8 cellular contexts compared by ENCODE assay signal in the genomic region with DNA sequence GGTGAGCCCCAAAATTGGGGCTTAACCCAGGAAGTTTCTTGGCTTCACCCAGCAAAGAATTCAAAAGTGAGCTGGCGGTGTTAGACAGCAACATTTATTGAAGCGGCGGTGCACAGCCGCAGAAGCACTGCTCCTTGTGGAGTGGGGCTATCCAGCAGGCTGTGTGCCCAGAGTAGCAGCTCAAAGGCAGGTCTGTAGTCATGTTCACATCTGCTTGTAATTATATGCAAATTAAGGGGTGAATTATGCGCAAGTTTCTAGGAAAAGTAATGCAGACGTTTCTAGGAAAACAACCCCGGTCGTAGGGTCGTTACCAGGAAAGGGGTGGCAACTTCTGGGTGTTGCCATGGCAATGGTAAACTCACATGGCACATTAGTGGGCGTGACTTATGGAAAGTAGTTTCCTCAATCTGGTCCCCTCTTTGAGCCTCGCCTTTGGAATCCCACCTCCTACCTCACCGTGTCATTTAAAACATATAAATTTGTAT. TPM values are rescaled to one million over a fixed set of nuclear protein-coding genes. Genes with fewer than 3 reads are reported as not detected.
DNase-seq lines count a peak whose midpoint lies in the region; ATAC-seq and TF ChIP-seq lines count a peak whose summit lies in the region.

No MANE protein-coding gene starts in this region.

- no peaks in the 10 kb centered on the region for H3K36me3 Mint-ChIP-seq in activated T-helper 17 cell treated with anti-CD3 and anti-CD28 coated beads, Interleukin-2, amount 50 U/mL, for 72 hours (ENCODE audit: low read depth)

- H3K4me2 ChIP-seq in PC-9 (peak overlapping the region; percentile 99), osteoblast (ENCODE audit: insufficient read depth, low read length) (peak overlapping the region; percentile 76)

- in situ Hi-C loops in HAP-1 (cut with MboI; ENCODE audit: low sequenced_read_pairs), result no loop called here

- H3K4me3 ChIP-seq in AG10803 (ENCODE audit: low read length) (peak overlapping the region; percentile 38), HAP-1 (no peak overlapping the region), PC-9 (peak overlapping the region; percentile 66), foreskin fibroblast (ENCODE audit: low read depth in 1 of 2, low read length in 2 of 2) (peak overlapping the region; percentile 34 to 40), osteoblast (ENCODE audit: insufficient read depth, low read length) (peak overlapping the region; percentile 59), thoracic aorta (peak overlapping the region; percentile 58)

- peak; percentile 11; the same call in 1 of the 2 replicates for TF ChIP-seq CTCF in AG10803 (conservative IDR thresholded peaks at IDR 0.05; ENCODE audit: low read length)
- TF ChIP-seq CTCF in PC-9 (conservative IDR thresholded peaks at IDR 0.05), result no peak
- peak; percentile 2 for TF ChIP-seq CTCF in foreskin fibroblast (IDR thresholded peaks at IDR 0.05; ENCODE audit: low read depth, low read length)
- no peak for TF ChIP-seq CTCF in osteoblast (IDR thresholded peaks at IDR 0.05; ENCODE audit: extremely low read depth, low read depth, low read length)
- TF ChIP-seq CTCF in thoracic aorta (IDR thresholded peaks at IDR 0.05), result no peak

- H3K79me2 ChIP-seq in PC-9 (ENCODE audit: low read depth) (no peaks in the 10 kb centered on the region), osteoblast (ENCODE audit: insufficient read depth, low read length) (no peaks in the 10 kb centered on the region)

- peak; percentile 92 for DNase-seq in AG10803 (ENCODE audit: low read depth)
- DNase-seq in HAP-1 (ENCODE audit: low spot score in 2 of 2), result peak; percentile 76 to 84
- DNase-seq in PC-9, result peak; percentile 85 to 93
- DNase-seq in foreskin fibroblast, result peak; percentile 84 to 92
- peak; percentile 77 for DNase-seq in osteoblast (ENCODE audit: insufficient read length, low spot score, missing footprints)
- no peak for DNase-seq in thoracic aorta (ENCODE audit: low spot score)
- no peak for DNase-seq in mesenteric fat pad (ENCODE audit: low spot score)

- no TSS peak for BruUV-seq in PC-9 (replicated peaks; lab: Mats Ljungman, UMichigan)

- no peaks in the 10 kb centered on the region for H3K36me3 ChIP-seq in HAP-1 (replicated peaks)
- no peaks in the 10 kb centered on the region for H3K36me3 ChIP-seq in PC-9 (ENCODE audit: low read depth)
- no peaks in the 10 kb centered on the region for H3K36me3 ChIP-seq in osteoblast (ENCODE audit: insufficient read depth, low read length)
- no peaks in the 10 kb centered on the region for H3K36me3 ChIP-seq in thoracic aorta

- no peaks in the 10 kb centered on the region for H3K4me1 Mint-ChIP-seq in activated T-helper 17 cell treated with anti-CD3 and anti-CD28 coated beads, Interleukin-2, amount 50 U/mL, for 72 hours

- H3K9me3 ChIP-seq in HAP-1 (no peaks in the 10 kb centered on the region), PC-9 (ENCODE audit: insufficient read depth, low read depth) (no peaks in the 10 kb centered on the region), osteoblast (ENCODE audit: low read depth, low read length) (no peaks in the 10 kb centered on the region), thoracic aorta (no peaks in the 10 kb centered on the region)

- H2AFZ ChIP-seq in PC-9, result peak overlapping the region; percentile 83
- H2AFZ ChIP-seq in osteoblast (ENCODE audit: low read length), result peak overlapping the region; percentile 38

- peak overlapping the region; percentile 80 for H3K4me3 Mint-ChIP-seq in activated T-helper 17 cell treated with anti-CD3 and anti-CD28 coated beads, Interleukin-2, amount 50 U/mL, for 72 hours

- H3K9me3 Mint-ChIP-seq in activated T-helper 17 cell treated with anti-CD3 and anti-CD28 coated beads, Interleukin-2, amount 50 U/mL, for 72 hours, result no peaks in the 10 kb centered on the region

- H3K27me3 ChIP-seq in HAP-1 (ENCODE audit: low read depth) (no peaks in the 10 kb centered on the region), PC-9 (ENCODE audit: insufficient read depth, low read depth) (no peaks in the 10 kb centered on the region), osteoblast (ENCODE audit: insufficient read depth, low read length) (no peaks in the 10 kb centered on the region), thoracic aorta (replicated peaks; ENCODE audit: insufficient read depth) (no peaks in the 10 kb centered on the region)

- intact Hi-C loops in PC-9 (cut with micrococcal nuclease; ENCODE audit: unreplicated experiment), result loop anchor here (1.0 kb wide), 1 partner anchor 13 kb away; no protein-coding TSS in a partner anchor

- H3F3A ChIP-seq in PC-9 (ENCODE audit: insufficient read depth, low read depth), result peaks cover 23% of the 10 kb centered on the region; the same call in 1 of the 2 replicates

- CTCF ChIA-PET in PC-9 (lab: Charles Lee), result no interaction called here

- H4K20me1 ChIP-seq in PC-9 (ENCODE audit: insufficient read depth) (no peaks in the 10 kb centered on the region), osteoblast (ENCODE audit: insufficient read depth, low read length) (no peaks in the 10 kb centered on the region)

- H3K27me3 Mint-ChIP-seq in activated T-helper 17 cell treated with anti-CD3 and anti-CD28 coated beads, Interleukin-2, amount 50 U/mL, for 72 hours, result no peaks in the 10 kb centered on the region

- peaks cover 3% of the 10 kb centered on the region; the same call in 1 of the 2 replicates for H3K4me1 ChIP-seq in HAP-1
- peaks cover 9% of the 10 kb centered on the region; the same call in 1 of the 2 replicates for H3K4me1 ChIP-seq in PC-9 (replicated peaks; ENCODE audit: insufficient read depth)
- H3K4me1 ChIP-seq in osteoblast (ENCODE audit: insufficient read depth, low read length), result peaks cover 6% of the 10 kb centered on the region
- peaks cover 3 to 9% of the 10 kb centered on the region in 2 donors for H3K4me1 ChIP-seq in thoracic aorta (ENCODE audit: control insufficient read depth in 1 of 2, low read depth in 2 of 2)

- H3K27ac ChIP-seq in PC-9 (peak overlapping the region; percentile 39), osteoblast (ENCODE audit: low read depth, low read length) (peak overlapping the region; percentile 26), thoracic aorta (no peak overlapping the region)

- peak overlapping the region; percentile 95 for H3K27ac Mint-ChIP-seq in activated T-helper 17 cell treated with anti-CD3 and anti-CD28 coated beads, Interleukin-2, amount 50 U/mL, for 72 hours

- POLR2A ChIA-PET in PC-9 (lab: Charles Lee; ENCODE audit: unreplicated experiment), result interaction anchor here (0.6 to 1.2 kb wide), 4 partner anchors 13 to 1735 kb away, joined by 3 to 25 read pairs (median 11); no protein-coding TSS in a partner anchor

- ATAC-seq in activated T-helper 17 cell treated with anti-CD3 and anti-CD28 coated beads, Interleukin-2, amount 50 U/mL, for 72 hours (replicated peaks), result peak; percentile 95
- ATAC-seq in thoracic aorta (ENCODE audit: insufficient number of reproducible peaks, low FRiP score, low read depth), result peak; percentile 40

- no peaks in the 10 kb centered on the region for H3K9me2 ChIP-seq in PC-9 (ENCODE audit: insufficient read depth)

RNA-seq across cellular contexts. Expression of gene KBTBD2, which starts 13.7 kb away (rescaled TPM):
- total RNA-seq in PC-9 (2021) (49.1 and 56.7 TPM in 2 replicates), osteoblast (39.5 and 47.0 TPM in 2 replicates), thoracic aorta (10 to 100 TPM; 24.1 to 47.9 TPM), mesenteric fat pad (33.9 TPM)
- 10 to 100 TPM; 33.6 to 50.8 TPM for total RNA-seq in activated T-helper 17 cell treated with anti-CD3 and anti-CD28 coated beads, Interleukin-2, amount 50 U/mL, for 72 hours

RNA-seq across cellular contexts. Expression of gene FKBP9, which starts 52.0 kb away (rescaled TPM):
- total RNA-seq in PC-9 (2021) (155 and 160 TPM in 2 replicates), osteoblast (420 and 445 TPM in 2 replicates), thoracic aorta (100 to 1,000 TPM; 166 to 196 TPM), mesenteric fat pad (113 TPM)
- 1 to 10 TPM in 1 of 2 donors, under 1 TPM in 1; 0.65 to 1.7 TPM for total RNA-seq in activated T-helper 17 cell treated with anti-CD3 and anti-CD28 coated beads, Interleukin-2, amount 50 U/mL, for 72 hours

Comparison
In these comparisons a context has a peak if more than half of its experiments do, and no peak if none do; other contexts are left out.
1. DNase-seq: peak in AG10803 (single experiment), HAP-1 (2 of 2), PC-9 (2 of 2), foreskin fibroblast (2 of 2) and osteoblast (single experiment); none in thoracic aorta (single experiment) and mesenteric fat pad (single experiment).
2. CTCF ChIP-seq: peak in AG10803 (single experiment) and foreskin fibroblast (single experiment); none in PC-9 (single experiment), osteoblast (single experiment) and thoracic aorta (single experiment).
3. H3K27ac ChIP-seq: peak in PC-9 (single experiment) and osteoblast (single experiment); none in thoracic aorta (0 of 2).
4. RNA of gene FKBP9, which starts 52.0 kb away (total RNA-seq): 420 to 445 TPM in osteoblast, 166 to 196 TPM in thoracic aorta, 155 to 160 TPM in PC-9 and 113 TPM in mesenteric fat pad (single experiment); 0.65 to 1.7 TPM in activated T-helper 17 cell treated with anti-CD3 and anti-CD28 coated beads, Interleukin-2, amount 50 U/mL, for 72 hours; every median in the first group is over 10 times any median in the second.